In the genomic region with DNA sequence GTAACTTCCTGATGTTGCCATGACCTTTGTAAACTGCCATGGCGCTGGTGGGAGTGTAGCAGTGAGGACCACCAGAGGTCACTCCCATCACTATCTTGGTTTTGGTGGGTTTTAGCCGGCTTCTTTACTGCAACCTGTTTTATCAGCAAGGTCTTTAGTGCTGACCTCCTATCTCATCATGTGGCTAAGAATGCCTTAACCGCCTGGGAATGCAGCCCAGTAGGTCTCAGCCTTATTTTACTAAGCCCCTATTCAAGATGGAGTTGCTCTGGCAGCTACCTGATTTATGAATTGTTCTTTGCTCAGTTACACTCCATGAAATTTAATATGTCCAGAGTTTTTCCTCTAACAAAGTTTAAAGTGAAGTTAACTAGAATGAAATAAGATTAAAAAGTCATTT, we compare ENCODE assay signal across 1 cellular context.
TF ChIP-seq lines count a peak whose summit lies in the region.

No MANE protein-coding gene starts in this region.

TF ChIP-seq in K562, 482 proteins besides CTCF, POLR2A, EP300 and RAD21 (continued from another document):
- TF ChIP-seq PBX2 (CRISPR knock-in tag; IDR thresholded peaks at IDR 0.05; ENCODE audit: low read depth) (no peak), PBX2 (tag; conservative IDR thresholded peaks at IDR 0.05; ENCODE audit: low read depth) (0 out of 2 replicates have a peak, but pooled peaks have one; percentile 33), PTRF (tag; IDR thresholded peaks at IDR 0.05) (peak; percentile 72), ZNF232 (CRISPR knock-in tag; IDR thresholded peaks at IDR 0.05) (no peak), ZNF398 (CRISPR knock-in tag; IDR thresholded peaks at IDR 0.05) (no peak)
